19 cellular contexts compared by ENCODE assay signal in genomic region chr9:77092536-77092935, GRCh38.
A peak's percentile ranks its signal among the peaks of the same experiment; 100 is the strongest.
DNase-seq lines count a peak whose midpoint lies in the region; ATAC-seq and TF ChIP-seq lines count a peak whose summit lies in the region.
"Had no signal": no experiment of that assay in that cellular context is flagged by ENCODE, and none has a peak within 500 bp of the region (broad histone marks: within the 10 kb centered on the region; RNA-seq: fewer than 3 reads in every experiment).

No MANE protein-coding gene starts in this region.

- no peak overlapping the region for H3K27ac Mint-ChIP-seq in activated naive CD4-positive, alpha-beta T cell treated with anti-CD3 and anti-CD28 coated beads, Interleukin-2, amount 50 U/mL, for 72 hours
- H3K27ac Mint-ChIP-seq: activated naive CD8-positive, alpha-beta T cell treated with anti-CD3 and anti-CD28 coated beads, Interleukin-2, amount 10 ng/mL, durations not matched to agents 7 days and 5 days; B cell; type B pancreatic cell had no signal

- no peaks in the 10 kb centered on the region for H3K36me3 Mint-ChIP-seq in activated naive CD4-positive, alpha-beta T cell treated with anti-CD3 and anti-CD28 coated beads, Interleukin-2, amount 50 U/mL, for 72 hours
- H3K36me3 Mint-ChIP-seq: activated naive CD8-positive, alpha-beta T cell treated with anti-CD3 and anti-CD28 coated beads, Interleukin-2, amount 10 ng/mL, durations not matched to agents 7 days and 5 days; type B pancreatic cell had no signal

- H3K27ac ChIP-seq in WERI-Rb-1 = no peak overlapping the region
- H3K27ac ChIP-seq: foreskin keratinocyte, VCaP had no signal

- peaks cover 0 to 3% of the 10 kb centered on the region in 2 donors for H3K9me3 Mint-ChIP-seq in activated naive CD4-positive, alpha-beta T cell treated with anti-CD3 and anti-CD28 coated beads, Interleukin-2, amount 50 U/mL, for 72 hours

- H3K27me3 ChIP-seq in H7 (ENCODE audit: control insufficient read depth, insufficient read depth, low read length) (no peaks in the 10 kb centered on the region; the same call in 1 of the 2 replicates), WERI-Rb-1 (ENCODE audit: insufficient read depth, low read depth, severe bottlenecking) (no peaks in the 10 kb centered on the region)

- H3K4me3 ChIP-seq in H7 (ENCODE audit: insufficient read depth, low read depth, low read length) (no peak overlapping the region), WERI-Rb-1 (ENCODE audit: low read depth, low read length) (no peak overlapping the region)

- DNase-seq in ACHN (peak; percentile 2), H7 (peak; percentile 53), amniotic epithelial cell (ENCODE audit: low read depth) (peak; percentile 17), iPS-NIHi7 (ENCODE audit: extremely low spot score) (peak; percentile 37), WERI-Rb-1 (no peak), HK-2 (ENCODE audit: unreplicated experiment) (no peak)
- no peak for DNase-seq in activated naive CD4-positive, alpha-beta T cell treated with anti-CD3 and anti-CD28 coated beads, Interleukin-2, amount 50 U/mL, for 72 hours (ENCODE audit: low spot score in 2 of 2)
- DNase-seq: activated CD8-positive, alpha-beta memory T cell treated with anti-CD3 and anti-CD28 coated beads, Interleukin-2, amount 50 U/mL, for 4 hours; activated naive CD8-positive, alpha-beta T cell treated with anti-CD3 and anti-CD28 coated beads, Interleukin-2, amount 10 ng/mL, durations not matched to agents 7 days and 5 days; dermis blood vessel endothelial cell; DMS79; NK-92 treated with Interleukin-12 subunit alpha and Interleukin-12 subunit beta, amount 100 ng/mL, for 24 hours; SK-N-SH; stimulated activated CD4-positive, alpha-beta T cell treated with anti-CD3 and anti-CD28 coated beads, Interleukin-2, amount 100 ng/mL, for 24 hours had no signal

- in situ Hi-C loops in ACHN (cut with HindIII; ENCODE audit: low pct_ligation_motif_present, low pct_unique_long_range_greater_than_20kb, low sequenced_read_pairs) = no loop called here

- H3K9me3 ChIP-seq in WERI-Rb-1 (ENCODE audit: severe bottlenecking) = no peaks in the 10 kb centered on the region
- H3K9me3 ChIP-seq: SK-N-SH had no signal

- H3K36me3 ChIP-seq in H7 (replicated peaks; ENCODE audit: control insufficient read depth, insufficient read depth, low read length) = no peaks in the 10 kb centered on the region
- no peaks in the 10 kb centered on the region for H3K36me3 ChIP-seq in WERI-Rb-1

- TF ChIP-seq CTCF in WERI-Rb-1 (IDR thresholded peaks at IDR 0.05; ENCODE audit: low read depth, low read length) = no peak

- no peak for ATAC-seq in activated naive CD4-positive, alpha-beta T cell treated with anti-CD3 and anti-CD28 coated beads, Interleukin-2, amount 50 U/mL, for 72 hours
- no peak for ATAC-seq in GM21619 (IDR thresholded peaks at IDR 0.05; ENCODE audit: unreplicated experiment)
- ATAC-seq: foreskin keratinocyte had no signal

Comparison
In these comparisons a context has a peak if more than half of its experiments do, and no peak if none do; other contexts are left out.
1. DNase-seq: peak in ACHN (single experiment), H7 (single experiment), amniotic epithelial cell (single experiment) and iPS-NIHi7 (single experiment); none in activated naive CD4-positive, alpha-beta T cell treated with anti-CD3 and anti-CD28 coated beads, Interleukin-2, amount 50 U/mL, for 72 hours (0 of 2), WERI-Rb-1 (single experiment) and HK-2 (single experiment).